8 cellular contexts compared by ENCODE assay signal in genomic region chr1:210250665-210250997, GRCh38. TPM values are rescaled to one million over a fixed set of nuclear protein-coding genes. Genes with fewer than 3 reads are reported as not detected.
DNase-seq lines count a peak whose midpoint lies in the region; ATAC-seq and TF ChIP-seq lines count a peak whose summit lies in the region.

No MANE protein-coding gene starts in this region.

- H3K9ac ChIP-seq in endodermal cell (ENCODE audit: extremely low read depth, low read length, poor library complexity, severe bottlenecking) = no peak overlapping the region

- peak in 1 of 2 donors; percentile 22 for ATAC-seq in activated T-cell treated with anti-CD3 and anti-CD28 coated beads, Interleukin-2, amount 50 U/mL, for 72 hours (replicated peaks in 1 of 2)

- H3K4me3 Mint-ChIP-seq in activated T-cell treated with anti-CD3 and anti-CD28 coated beads, Interleukin-2, amount 50 U/mL, for 72 hours = peak overlapping the region; percentile 77 to 84
- H3K4me3 Mint-ChIP-seq in activated T-cell treated with anti-CD3 and anti-CD28 coated beads, Interleukin-2, amount 50 U/mL, for 24 hours = no peak overlapping the region
- peak overlapping the region; percentile 78 for H3K4me3 Mint-ChIP-seq in endodermal cell

- no peak for DNase-seq in activated T-cell treated with anti-CD3 and anti-CD28 coated beads, Interleukin-2, amount 50 U/mL, for 72 hours
- no peak for DNase-seq in activated T-cell treated with anti-CD3 and anti-CD28 coated beads, Interleukin-2, amount 50 U/mL, for 24 hours
- DNase-seq in NCI-H526 treated with DMSO at 0.1 percent for 48 hours (lab: John Stamatoyannopoulos, UW) (peak; percentile 44), endodermal cell (peak; percentile 89), activated gamma-delta T cell (lab: John Stamatoyannopoulos, UW) (no peak), hepatic stellate cell (ENCODE audit: low spot score) (no peak), GF-D8 (lab: John Stamatoyannopoulos, UW) (no peak)

- H3K4me3 ChIP-seq in endodermal cell (ENCODE audit: low read length) = peak overlapping the region; percentile 78
- H3K4me3 ChIP-seq in neuron (ENCODE audit: low read length) = peak overlapping the region; percentile 49

- H3K36me3 Mint-ChIP-seq in activated T-cell treated with anti-CD3 and anti-CD28 coated beads, Interleukin-2, amount 50 U/mL, for 72 hours (ENCODE audit: insufficient read depth in 2 of 2) = no peaks in the 10 kb centered on the region
- H3K36me3 Mint-ChIP-seq in activated T-cell treated with anti-CD3 and anti-CD28 coated beads, Interleukin-2, amount 50 U/mL, for 24 hours (ENCODE audit: low read depth) = no peaks in the 10 kb centered on the region
- no peaks in the 10 kb centered on the region for H3K36me3 Mint-ChIP-seq in endodermal cell (ENCODE audit: low read depth)

- H2AFZ ChIP-seq in neuron (ENCODE audit: low read depth, low read length) = peak overlapping the region; percentile 68

- 2 to 19% methylated on average over 2 to 11 of the region's 11 CpGs for WGBS in endodermal cell (ENCODE audit: insufficient coverage in 1 of 2, insufficient read length in 1 of 2), 2 experiments

- H3K27me3 Mint-ChIP-seq in activated T-cell treated with anti-CD3 and anti-CD28 coated beads, Interleukin-2, amount 50 U/mL, for 72 hours (ENCODE audit: low read depth) = peaks cover 74% of the 10 kb centered on the region
- peaks cover 90% of the 10 kb centered on the region for H3K27me3 Mint-ChIP-seq in activated T-cell treated with anti-CD3 and anti-CD28 coated beads, Interleukin-2, amount 50 U/mL, for 24 hours
- H3K27me3 Mint-ChIP-seq in endodermal cell (ENCODE audit: insufficient read depth) = peaks cover 39% of the 10 kb centered on the region

- H3K27ac Mint-ChIP-seq in activated T-cell treated with anti-CD3 and anti-CD28 coated beads, Interleukin-2, amount 50 U/mL, for 72 hours = peak overlapping the region; percentile 58
- H3K27ac Mint-ChIP-seq in activated T-cell treated with anti-CD3 and anti-CD28 coated beads, Interleukin-2, amount 50 U/mL, for 24 hours = no peak overlapping the region
- no peak overlapping the region for H3K27ac Mint-ChIP-seq in endodermal cell

- H3K9me3 Mint-ChIP-seq in activated T-cell treated with anti-CD3 and anti-CD28 coated beads, Interleukin-2, amount 50 U/mL, for 72 hours = no peaks in the 10 kb centered on the region
- no peaks in the 10 kb centered on the region for H3K9me3 Mint-ChIP-seq in activated T-cell treated with anti-CD3 and anti-CD28 coated beads, Interleukin-2, amount 50 U/mL, for 24 hours
- H3K9me3 Mint-ChIP-seq in endodermal cell = no peaks in the 10 kb centered on the region

- H3K4me1 ChIP-seq in endodermal cell (ENCODE audit: control insufficient read depth, insufficient read depth, low read length) = peaks cover 16% of the 10 kb centered on the region
- peaks cover 20% of the 10 kb centered on the region for H3K4me1 ChIP-seq in neuron (ENCODE audit: insufficient read depth, low read length)

- H3K27ac ChIP-seq in endodermal cell (ENCODE audit: low read depth, low read length) = peak overlapping the region; percentile 62

- H3K27me3 ChIP-seq in endodermal cell (ENCODE audit: control insufficient read depth, insufficient read depth, low read length, poor library complexity, severe bottlenecking) (peaks cover 34% of the 10 kb centered on the region), neuron (ENCODE audit: insufficient read depth, low read length) (peaks cover 22% of the 10 kb centered on the region)

- no peak for TF ChIP-seq CTCF in endodermal cell (conservative IDR thresholded peaks at IDR 0.05)

- H3K36me3 ChIP-seq in endodermal cell (ENCODE audit: control insufficient read depth, insufficient read depth, low read length) = no peaks in the 10 kb centered on the region
- no peaks in the 10 kb centered on the region for H3K36me3 ChIP-seq in neuron (ENCODE audit: insufficient read depth, low read length)

- peaks cover 28% of the 10 kb centered on the region for H3K4me1 Mint-ChIP-seq in activated T-cell treated with anti-CD3 and anti-CD28 coated beads, Interleukin-2, amount 50 U/mL, for 72 hours (ENCODE audit: low read depth)
- peaks cover 34% of the 10 kb centered on the region for H3K4me1 Mint-ChIP-seq in activated T-cell treated with anti-CD3 and anti-CD28 coated beads, Interleukin-2, amount 50 U/mL, for 24 hours (ENCODE audit: low read depth)
- H3K4me1 Mint-ChIP-seq in endodermal cell = peaks cover 9% of the 10 kb centered on the region

- H3K9me3 ChIP-seq in endodermal cell (ENCODE audit: control insufficient read depth, low read length) (no peaks in the 10 kb centered on the region), neuron (ENCODE audit: low read length) (no peaks in the 10 kb centered on the region)

RNA-seq across cellular contexts. Expression of gene SERTAD4, which starts 18.0 kb away (rescaled TPM):
- total RNA-seq in activated T-cell treated with anti-CD3 and anti-CD28 coated beads, Interleukin-2, amount 50 U/mL, for 72 hours = not detected
- 1 to 10 TPM in 1 of 2 donors, under 1 TPM in 1; 0.58 to 1.1 TPM for total RNA-seq in endodermal cell
- 9.3 TPM for polyA plus RNA-seq in endodermal cell (2013, experiment 1 of 2)
- 10.6 TPM for polyA plus RNA-seq in endodermal cell (2013, experiment 2 of 2)

Comparison
In these comparisons a context has a peak if more than half of its experiments do, and no peak if none do; other contexts are left out.
1. DNase-seq: peak in NCI-H526 treated with DMSO at 0.1 percent for 48 hours (single experiment) and endodermal cell (single experiment); none in activated T-cell treated with anti-CD3 and anti-CD28 coated beads, Interleukin-2, amount 50 U/mL, for 72 hours (0 of 2), activated T-cell treated with anti-CD3 and anti-CD28 coated beads, Interleukin-2, amount 50 U/mL, for 24 hours (single experiment), activated gamma-delta T cell (single experiment), hepatic stellate cell (single experiment) and GF-D8 (single experiment).